8 cellular contexts compared by ENCODE assay signal in the genomic region with DNA sequence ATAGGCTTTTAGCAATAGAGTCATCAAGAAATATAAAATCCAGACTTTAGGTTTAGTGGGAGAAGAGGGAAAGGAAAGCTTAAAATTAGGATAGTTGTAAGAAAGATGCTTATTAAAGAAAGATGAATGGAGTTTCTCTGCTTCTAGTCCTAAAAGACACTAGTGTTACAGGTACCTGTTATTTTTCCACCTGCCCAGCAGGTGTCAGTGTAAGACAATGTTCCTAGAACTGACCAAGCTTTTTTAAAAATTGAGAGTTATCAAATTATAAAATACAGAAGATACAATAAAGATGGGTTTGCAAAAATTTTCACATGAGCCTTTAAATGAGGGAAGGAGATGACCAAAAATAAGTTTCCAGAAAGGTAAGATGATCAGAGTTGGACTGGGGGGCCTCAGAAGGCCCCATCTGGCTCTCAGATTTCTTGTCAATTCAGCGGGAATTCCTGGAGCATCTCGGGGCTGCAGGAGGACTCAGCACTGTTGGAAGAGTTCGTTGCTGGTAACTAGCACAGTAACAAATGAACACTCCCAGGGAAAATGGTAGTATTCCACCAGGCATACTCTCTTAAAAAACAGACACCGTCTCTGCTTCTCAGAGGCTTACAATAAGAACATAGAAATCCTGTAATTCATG.
A peak's percentile ranks its signal among the peaks of the same experiment; 100 is the strongest.
DNase-seq lines count a peak whose midpoint lies in the region; ATAC-seq and TF ChIP-seq lines count a peak whose summit lies in the region.

No MANE protein-coding gene starts in this region.

- peak; percentile 49 to 76 (median 69) for TF ChIP-seq CTCF in spleen (IDR thresholded peaks at IDR 0.05 in 8 of 11, conservative IDR thresholded peaks at IDR 0.05 in 3 of 11)

- no peak overlapping the region for H3K4me3 ChIP-seq in Jurkat, Clone E6-1 (ENCODE audit: low read length)
- H3K4me3 ChIP-seq in spleen: no peak overlapping the region

- peak; percentile 22 for DNase-seq in NCI-H510A treated with DMSO at 0.1 percent for 48 hours (lab: John Stamatoyannopoulos, UW)
- no peak for DNase-seq in NCI-H510A (lab: John Stamatoyannopoulos, UW)
- peak; percentile 23 for DNase-seq in Jurkat, Clone E6-1 (ENCODE audit: low read depth, low spot score)
- peak in 1 of 3 donors; percentile 25 for DNase-seq in T-helper 17 cell
- peak; percentile 49 for DNase-seq in fibroblast of peridontal ligament (ENCODE audit: extremely low read depth)
- no peak for DNase-seq in spleen
- DNase-seq in cortex of kidney (lab: John Stamatoyannopoulos, UW): no peak

- H3K9me3 ChIP-seq in T-helper 17 cell (ENCODE audit: control insufficient read depth, low read length, poor library complexity, severe bottlenecking) (no peaks in the 10 kb centered on the region), spleen (peaks cover 0 to 12% (median 8%) of the 10 kb centered on the region in 8 donors)

- intact Hi-C loops in spleen (cut with DNase I; ENCODE audit: low total_unique reads): loop anchor here (2.0 kb wide), 1 partner anchor 356 kb away; no protein-coding TSS in a partner anchor

- ATAC-seq in T-helper 17 cell (peak; percentile 58), GM18519 (IDR thresholded peaks at IDR 0.05; ENCODE audit: low FRiP score, unreplicated experiment) (no peak)

- no peak for TF ChIP-seq POLR2A in spleen (IDR thresholded peaks at IDR 0.05)

- H3K4me1 Mint-ChIP-seq in T-helper 17 cell: peaks cover 4% of the 10 kb centered on the region

- H3K27me3 ChIP-seq in spleen (replicated peaks in 1 of 7): no peaks in the 10 kb centered on the region

- no peak overlapping the region for H3K27ac Mint-ChIP-seq in T-helper 17 cell

- H3K4me3 Mint-ChIP-seq in T-helper 17 cell: no peak overlapping the region

- 73 to 81% (median 77%) methylated on average over 4 of the region's 4 CpGs for WGBS in spleen, 5 donors

- peaks cover 19% of the 10 kb centered on the region for H3K27me3 Mint-ChIP-seq in T-helper 17 cell

- H3K36me3 ChIP-seq in spleen: no peaks in the 10 kb centered on the region

- H3K4me1 ChIP-seq in spleen: peaks cover 0 to 6% (median 0%) of the 10 kb centered on the region in 6 donors

- H3K27ac ChIP-seq in spleen: no peak overlapping the region

- no peaks in the 10 kb centered on the region for H3K36me3 Mint-ChIP-seq in T-helper 17 cell (ENCODE audit: low read depth)

Comparison
In these comparisons a context has a peak if more than half of its experiments do, and no peak if none do; other contexts are left out.
1. DNase-seq: peak in NCI-H510A treated with DMSO at 0.1 percent for 48 hours (single experiment), Jurkat, Clone E6-1 (single experiment) and fibroblast of peridontal ligament (single experiment); none in NCI-H510A (single experiment), spleen (single experiment) and cortex of kidney (single experiment).